40 cellular contexts compared by ENCODE assay signal in the genomic region with DNA sequence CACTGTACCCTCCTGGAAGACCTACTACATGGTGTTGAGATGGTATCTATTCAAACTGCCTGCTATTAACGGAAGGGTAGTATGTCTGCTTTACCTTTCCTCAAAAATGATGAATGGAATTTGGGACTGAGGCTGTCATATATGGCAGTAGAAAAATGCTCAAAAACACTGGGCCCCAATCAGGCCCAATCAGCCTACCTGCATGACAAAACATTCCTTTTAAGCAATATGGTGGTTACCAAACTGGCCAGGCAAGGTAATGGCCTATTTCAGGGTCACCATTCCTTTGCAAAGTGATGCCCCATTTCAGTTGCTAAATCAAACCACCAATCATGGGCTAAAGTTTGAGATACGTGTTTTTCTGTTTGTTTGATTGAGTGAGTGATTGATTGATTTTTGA. TPM values are rescaled to one million over a fixed set of nuclear protein-coding genes. Genes with fewer than 3 reads are reported as not detected.
"Had no signal": no experiment of that assay in that cellular context is flagged by ENCODE, and none has a peak within 500 bp of the region (broad histone marks: within the 10 kb centered on the region; RNA-seq: fewer than 3 reads in every experiment).

No MANE protein-coding gene starts in this region.

- H3K9me3 Mint-ChIP-seq: activated naive CD4-positive, alpha-beta T cell treated with anti-CD3 and anti-CD28 coated beads, Interleukin-2, amount 10 ng/mL, durations not matched to agents 7 days and 5 days; activated naive CD8-positive, alpha-beta T cell treated with anti-CD3 and anti-CD28 coated beads, Interleukin-2, amount 50 U/mL, for 24 hours had no signal

- H3K27me3 ChIP-seq: adrenal gland, ascending aorta, body of pancreas, brain microvascular endothelial cell, breast epithelium, cardiac muscle cell had no signal

- DNase-seq: activated effector memory CD4-positive, alpha-beta T cell treated with anti-CD3 and anti-CD28 coated beads, Interleukin-2, amount 50 U/mL, for 16 hours; activated effector memory CD4-positive, alpha-beta T cell treated with Interleukin-2 at 50 U/mL for 16 hours; activated gamma-delta T cell; activated gamma-delta T cell treated with Interleukin-2 at 50 U/mL for 16 hours; activated naive CD4-positive, alpha-beta T cell; activated naive CD4-positive, alpha-beta T cell treated with anti-CD3 and anti-CD28 coated beads for 36 hours; activated naive CD4-positive, alpha-beta T cell treated with anti-CD3 and anti-CD28 coated beads, Interleukin-2, amount 10 ng/mL, durations not matched to agents 7 days and 5 days; activated naive CD4-positive, alpha-beta T cell treated with anti-CD3 and anti-CD28 coated beads, Interleukin-2, amount 50 U/mL, for 16 hours; activated naive CD4-positive, alpha-beta T cell treated with Interleukin-2 at 50 U/mL for 16 hours; activated naive CD8-positive, alpha-beta T cell treated with anti-CD3 and anti-CD28 coated beads for 36 hours; activated naive CD8-positive, alpha-beta T cell treated with anti-CD3 and anti-CD28 coated beads, Interleukin-2, amount 10 ng/mL, durations not matched to agents 7 days and 5 days; activated naive CD8-positive, alpha-beta T cell treated with anti-CD3 and anti-CD28 coated beads, Interleukin-2, amount 50 U/mL, for 24 hours; activated T-cell treated with anti-CD3 and anti-CD28 coated beads, Interleukin-2, amount 50 U/mL, for 1 hour; activated T-cell treated with anti-CD3 and anti-CD28 coated beads, Interleukin-2, amount 50 U/mL, for 24 hours; activated T-cell treated with anti-CD3 and anti-CD28 coated beads, Interleukin-2, amount 50 U/mL, for 4 hours; activated T-cell treated with anti-CD3 and anti-CD28 coated beads, Interleukin-2, amount 50 U/mL, for 48 hours; activated T-cell treated with anti-CD3 and anti-CD28 coated beads, Interleukin-2, amount 50 U/mL, for 72 hours; adrenal gland; amniotic stem cell; amygdala; anterior cingulate cortex; aorta; body of pancreas; brain microvascular endothelial cell; caudate nucleus; central memory CD4-positive, alpha-beta T cell; cerebellar nuclear complex had no signal

- H3K36me3 ChIP-seq: adrenal gland, ascending aorta, brain microvascular endothelial cell, breast epithelium, cardiac muscle cell had no signal

- H3K36me3 Mint-ChIP-seq: activated naive CD4-positive, alpha-beta T cell treated with anti-CD3 and anti-CD28 coated beads, Interleukin-2, amount 10 ng/mL, durations not matched to agents 7 days and 5 days; activated naive CD4-positive, alpha-beta T cell treated with anti-CD3 and anti-CD28 coated beads, Interleukin-2, amount 50 U/mL, for 24 hours; activated naive CD8-positive, alpha-beta T cell; activated naive CD8-positive, alpha-beta T cell treated with anti-CD3 and anti-CD28 coated beads, Interleukin-2, amount 10 ng/mL, durations not matched to agents 7 days and 5 days had no signal

- H3K4me3 Mint-ChIP-seq: activated naive CD4-positive, alpha-beta T cell treated with anti-CD3 and anti-CD28 coated beads for 36 hours; activated naive CD4-positive, alpha-beta T cell treated with anti-CD3 and anti-CD28 coated beads, Interleukin-2, amount 10 ng/mL, durations not matched to agents 7 days and 5 days; activated naive CD4-positive, alpha-beta T cell treated with anti-CD3 and anti-CD28 coated beads, Interleukin-2, amount 50 U/mL, for 24 hours; activated naive CD8-positive, alpha-beta T cell; activated naive CD8-positive, alpha-beta T cell treated with anti-CD3 and anti-CD28 coated beads for 36 hours; activated naive CD8-positive, alpha-beta T cell treated with anti-CD3 and anti-CD28 coated beads, Interleukin-2, amount 10 ng/mL, durations not matched to agents 7 days and 5 days; activated naive CD8-positive, alpha-beta T cell treated with anti-CD3 and anti-CD28 coated beads, Interleukin-2, amount 50 U/mL, for 24 hours; activated T-cell treated with anti-CD3 and anti-CD28 coated beads, Interleukin-2, amount 50 U/mL, for 24 hours; activated T-cell treated with anti-CD3 and anti-CD28 coated beads, Interleukin-2, amount 50 U/mL, for 4 hours; activated T-cell treated with anti-CD3 and anti-CD28 coated beads, Interleukin-2, amount 50 U/mL, for 72 hours; activated T-helper 1 cell treated with anti-CD3 and anti-CD28 coated beads, Interleukin-12 subunit alpha, Interleukin-12 subunit beta, Interleukin-2, Interleukin-4 antibody, amounts not matched to agents 30 ng/mL and 10 ng/mL and 1 ng/mL, durations not matched to agents 14 hours and 24 hours and 36 hours; activated T-helper 17 cell treated with anti-CD3 and anti-CD28 coated beads, Interleukin-2, amount 50 U/mL, for 72 hours; brain; central memory CD8-positive, alpha-beta T cell had no signal

- H3K27ac Mint-ChIP-seq: activated naive CD4-positive, alpha-beta T cell treated with anti-CD3 and anti-CD28 coated beads for 36 hours; activated naive CD4-positive, alpha-beta T cell treated with anti-CD3 and anti-CD28 coated beads, Interleukin-2, amount 10 ng/mL, durations not matched to agents 7 days and 5 days; activated naive CD4-positive, alpha-beta T cell treated with anti-CD3 and anti-CD28 coated beads, Interleukin-2, amount 50 U/mL, for 24 hours; activated naive CD4-positive, alpha-beta T cell treated with anti-CD3 and anti-CD28 coated beads, Interleukin-2, amount 50 U/mL, for 72 hours; activated naive CD8-positive, alpha-beta T cell; activated naive CD8-positive, alpha-beta T cell treated with anti-CD3 and anti-CD28 coated beads for 36 hours; activated naive CD8-positive, alpha-beta T cell treated with anti-CD3 and anti-CD28 coated beads, Interleukin-2, amount 10 ng/mL, durations not matched to agents 7 days and 5 days; activated naive CD8-positive, alpha-beta T cell treated with anti-CD3 and anti-CD28 coated beads, Interleukin-2, amount 50 U/mL, for 24 hours; activated T-cell treated with anti-CD3 and anti-CD28 coated beads, Interleukin-2, amount 50 U/mL, for 24 hours; activated T-cell treated with anti-CD3 and anti-CD28 coated beads, Interleukin-2, amount 50 U/mL, for 72 hours; activated T-helper 1 cell treated with anti-CD3 and anti-CD28 coated beads, Interleukin-12 subunit alpha, Interleukin-12 subunit beta, Interleukin-2, Interleukin-4 antibody, amounts not matched to agents 30 ng/mL and 10 ng/mL and 1 ng/mL, durations not matched to agents 14 hours and 24 hours and 36 hours; activated T-helper 17 cell treated with anti-CD3 and anti-CD28 coated beads, Interleukin-2, amount 50 U/mL, for 72 hours; activated T-helper 2 cell treated with anti-CD3 and anti-CD28 coated beads, Interferon-gamma antibody, Interleukin-2, Interleukin-4, amounts not matched to agents 10 μg/mL and 5 μg/mL and 100 μg/mL, durations not matched to agents 14 hours and 24 hours and 36 hours; brain had no signal

- H3K27me3 Mint-ChIP-seq: activated naive CD4-positive, alpha-beta T cell treated with anti-CD3 and anti-CD28 coated beads, Interleukin-2, amount 10 ng/mL, durations not matched to agents 7 days and 5 days; activated naive CD4-positive, alpha-beta T cell treated with anti-CD3 and anti-CD28 coated beads, Interleukin-2, amount 50 U/mL, for 24 hours; activated naive CD8-positive, alpha-beta T cell; activated naive CD8-positive, alpha-beta T cell treated with anti-CD3 and anti-CD28 coated beads for 36 hours; activated naive CD8-positive, alpha-beta T cell treated with anti-CD3 and anti-CD28 coated beads, Interleukin-2, amount 10 ng/mL, durations not matched to agents 7 days and 5 days; brain had no signal

- H3K4me3 ChIP-seq: adrenal gland, ascending aorta, body of pancreas, breast epithelium, cardiac muscle cell had no signal

- H3K4me1 Mint-ChIP-seq: activated naive CD4-positive, alpha-beta T cell treated with anti-CD3 and anti-CD28 coated beads, Interleukin-2, amount 10 ng/mL, durations not matched to agents 7 days and 5 days; activated naive CD4-positive, alpha-beta T cell treated with anti-CD3 and anti-CD28 coated beads, Interleukin-2, amount 50 U/mL, for 24 hours; activated naive CD8-positive, alpha-beta T cell treated with anti-CD3 and anti-CD28 coated beads for 36 hours; activated naive CD8-positive, alpha-beta T cell treated with anti-CD3 and anti-CD28 coated beads, Interleukin-2, amount 10 ng/mL, durations not matched to agents 7 days and 5 days; activated naive CD8-positive, alpha-beta T cell treated with anti-CD3 and anti-CD28 coated beads, Interleukin-2, amount 50 U/mL, for 24 hours; activated T-helper 17 cell treated with anti-CD3 and anti-CD28 coated beads, Interleukin-2, amount 50 U/mL, for 72 hours; central memory CD8-positive, alpha-beta T cell had no signal

- H3K4me1 ChIP-seq: ascending aorta, body of pancreas, breast epithelium had no signal

- H3K27ac ChIP-seq: adrenal gland, ascending aorta, body of pancreas, brain microvascular endothelial cell, breast epithelium, cardiac muscle cell had no signal

- FAIRE-seq: astrocyte, bronchial epithelial cell had no signal

- H3K9me3 ChIP-seq: adrenal gland, body of pancreas had no signal

- ATAC-seq: activated naive CD4-positive, alpha-beta T cell treated with anti-CD3 and anti-CD28 coated beads, Interleukin-2, amount 50 U/mL, for 72 hours; activated naive CD8-positive, alpha-beta T cell treated with anti-CD3 and anti-CD28 coated beads, Interleukin-2, amount 50 U/mL, for 24 hours; activated T-cell treated with anti-CD3 and anti-CD28 coated beads, Interleukin-2, amount 50 U/mL, for 4 hours; activated T-cell treated with anti-CD3 and anti-CD28 coated beads, Interleukin-2, amount 50 U/mL, for 72 hours; activated T-helper 17 cell treated with anti-CD3 and anti-CD28 coated beads, Interleukin-2, amount 50 U/mL, for 72 hours; body of pancreas had no signal

RNA-seq across cellular contexts. Expression of a gene that starts 14.9 kb away (rescaled TPM):
- total RNA-seq: activated naive CD4-positive, alpha-beta T cell treated with anti-CD3 and anti-CD28 coated beads for 36 hours; activated naive CD8-positive, alpha-beta T cell treated with anti-CD3 and anti-CD28 coated beads, Interleukin-2, amount 10 ng/mL, durations not matched to agents 7 days and 5 days; activated T-helper 1 cell treated with anti-CD3 and anti-CD28 coated beads, Interleukin-12 subunit alpha, Interleukin-12 subunit beta, Interleukin-2, Interleukin-4 antibody, amounts not matched to agents 30 ng/mL and 10 ng/mL and 1 ng/mL, durations not matched to agents 14 hours and 24 hours and 36 hours had no signal
